Comparison of ENCODE assay signal across 9 cellular contexts in genomic region chr12:75478395-75478794, GRCh38. TPM values are rescaled to one million over a fixed set of nuclear protein-coding genes. Genes with fewer than 3 reads are reported as not detected.
DNase-seq lines count a peak whose midpoint lies in the region; ATAC-seq, FAIRE-seq and TF ChIP-seq lines count a peak whose summit lies in the region.
"Had no signal": no experiment of that assay in that cellular context is flagged by ENCODE, and none has a peak within 500 bp of the region (broad histone marks: within the 10 kb centered on the region; RNA-seq: fewer than 3 reads in every experiment).

No MANE protein-coding gene starts in this region.

- peak; percentile 49 to 54 for ATAC-seq in activated T-cell treated with anti-CD3 and anti-CD28 coated beads, Interleukin-2, amount 50 U/mL, for 4 hours
- ATAC-seq in stimulated activated naive CD8-positive, alpha-beta T cell treated with anti-CD3 and anti-CD28 coated beads, Interleukin-15, Interleukin-2, amounts not matched to agents 100 U/mL and 50 U/mL, for 24 hours, result peak; percentile 57
- ATAC-seq in HG02798 (IDR thresholded peaks at IDR 0.05; ENCODE audit: poor library complexity, unreplicated experiment), result no peak
- no peak for ATAC-seq in GM19455 (IDR thresholded peaks at IDR 0.05; ENCODE audit: unreplicated experiment)

- H3K4me1 ChIP-seq in kidney (ENCODE audit: control insufficient read depth in 1 of 2, insufficient read depth in 1 of 2, low read depth in 1 of 2, low read length in 2 of 2), result no peaks in the 10 kb centered on the region

- H3K27ac ChIP-seq in kidney (ENCODE audit: low read depth in 2 of 2, low read length in 2 of 2), result no peak overlapping the region
- H3K27ac ChIP-seq: C4-2B had no signal

- DNase-seq in activated T-cell treated with anti-CD3 and anti-CD28 coated beads, Interleukin-2, amount 50 U/mL, for 4 hours, result no peak
- DNase-seq in activated T-cell treated with anti-CD3 and anti-CD28 coated beads, Interleukin-2, amount 50 U/mL, for 48 hours, result no peak
- peak; percentile 69 to 72 for DNase-seq in Kasumi-1 (lab: John Stamatoyannopoulos, UW)
- DNase-seq in choroid plexus epithelial cell (ENCODE audit: low read depth), result peak; percentile 81
- no peak for DNase-seq in stimulated activated naive CD8-positive, alpha-beta T cell treated with anti-CD3 and anti-CD28 coated beads, Interleukin-15, Interleukin-2, amounts not matched to agents 100 U/mL and 50 U/mL, for 24 hours
- DNase-seq in kidney, result no peak

- peaks cover 2% of the 10 kb centered on the region for H3K36me3 Mint-ChIP-seq in activated T-cell treated with anti-CD3 and anti-CD28 coated beads, Interleukin-2, amount 50 U/mL, for 4 hours (ENCODE audit: insufficient read depth)

- no peak for TF ChIP-seq CTCF in choroid plexus epithelial cell (conservative IDR thresholded peaks at IDR 0.05; ENCODE audit: low read depth, low read length)
- no peak for TF ChIP-seq CTCF in kidney (IDR thresholded peaks at IDR 0.05; ENCODE audit: borderline replicate concordance, extremely low read depth, insufficient read depth)

- no peaks in the 10 kb centered on the region for H3K9me3 Mint-ChIP-seq in activated T-cell treated with anti-CD3 and anti-CD28 coated beads, Interleukin-2, amount 50 U/mL, for 4 hours

- no peak for FAIRE-seq in kidney (lab: Jason Lieb, UNC)

- intact Hi-C loops in kidney (cut with DNase I), result no loop called here

- peaks cover 72% of the 10 kb centered on the region for H3K4me1 Mint-ChIP-seq in activated T-cell treated with anti-CD3 and anti-CD28 coated beads, Interleukin-2, amount 50 U/mL, for 4 hours (ENCODE audit: low read depth)

- no peak overlapping the region for H3K9ac ChIP-seq in kidney (ENCODE audit: low read length in 2 of 2)

- H3K9me3 ChIP-seq in kidney (ENCODE audit: control insufficient read depth in 1 of 2, low read length in 2 of 2), result no peaks in the 10 kb centered on the region

- H3K4me3 ChIP-seq in choroid plexus epithelial cell (ENCODE audit: low read depth, low read length), result no peak overlapping the region
- no peak overlapping the region for H3K4me3 ChIP-seq in kidney (ENCODE audit: low read length in 2 of 2)

- no peaks in the 10 kb centered on the region for H3K27me3 Mint-ChIP-seq in activated T-cell treated with anti-CD3 and anti-CD28 coated beads, Interleukin-2, amount 50 U/mL, for 4 hours (ENCODE audit: low read depth)

- H3K36me3 ChIP-seq in kidney (ENCODE audit: control insufficient read depth in 1 of 2, insufficient read depth in 2 of 2, low read length in 2 of 2), result no peaks in the 10 kb centered on the region

- peak overlapping the region; percentile 16 for H3K4me3 Mint-ChIP-seq in activated T-cell treated with anti-CD3 and anti-CD28 coated beads, Interleukin-2, amount 50 U/mL, for 4 hours

RNA-seq across cellular contexts. Expression of gene GLIPR1, which starts 2.2 kb away (rescaled TPM):
- 1 to 10 TPM; 5.7 to 7.9 (median 6.1) TPM for total RNA-seq in activated T-cell treated with anti-CD3 and anti-CD28 coated beads, Interleukin-2, amount 50 U/mL, for 4 hours
- 20.6 TPM for total RNA-seq in kidney
- polyA plus RNA-seq in kidney (ENCODE audit: insufficient read depth, low read depth, low replicate concordance), result 2.3 TPM

RNA-seq across cellular contexts. Expression of gene KRR1, which starts 33.0 kb away (rescaled TPM):
- total RNA-seq in activated T-cell treated with anti-CD3 and anti-CD28 coated beads, Interleukin-2, amount 50 U/mL, for 4 hours, result 100 to 1,000 TPM; 149 to 157 (median 152) TPM
- total RNA-seq in kidney, result 50.7 TPM
- 20.0 TPM for polyA plus RNA-seq in kidney (ENCODE audit: insufficient read depth, low read depth, low replicate concordance)

Comparison
In these comparisons a context has a peak if more than half of its experiments do, and no peak if none do; other contexts are left out.
1. ATAC-seq: peak in activated T-cell treated with anti-CD3 and anti-CD28 coated beads, Interleukin-2, amount 50 U/mL, for 4 hours (2 of 2) and stimulated activated naive CD8-positive, alpha-beta T cell treated with anti-CD3 and anti-CD28 coated beads, Interleukin-15, Interleukin-2, amounts not matched to agents 100 U/mL and 50 U/mL, for 24 hours (single experiment); none in HG02798 (single experiment) and GM19455 (single experiment).
2. DNase-seq: peak in Kasumi-1 (2 of 2) and choroid plexus epithelial cell (single experiment); none in activated T-cell treated with anti-CD3 and anti-CD28 coated beads, Interleukin-2, amount 50 U/mL, for 4 hours (single experiment), activated T-cell treated with anti-CD3 and anti-CD28 coated beads, Interleukin-2, amount 50 U/mL, for 48 hours (0 of 2), stimulated activated naive CD8-positive, alpha-beta T cell treated with anti-CD3 and anti-CD28 coated beads, Interleukin-15, Interleukin-2, amounts not matched to agents 100 U/mL and 50 U/mL, for 24 hours (single experiment) and kidney (single experiment).